ENCODE assay signal across 1 cellular context in genomic region chr9:22008662-22009562, GRCh38.
A peak's percentile ranks its signal among the peaks of the same experiment; 100 is the strongest.
TF ChIP-seq lines count a peak whose summit lies in the region.

Gene CDKN2B, minus strand, starts transcription at chr9:22009305. Its CDS starts 352 bp downstream, at chr9:22008953.

TF ChIP-seq in HCT116, 20 proteins besides CTCF, POLR2A, EP300 and RAD21 (continued from another document):
- TF ChIP-seq TCF7L2 (IDR thresholded peaks at IDR 0.05; ENCODE audit: borderline replicate concordance, extremely low read depth, insufficient read depth, insufficient read length) (peak; percentile 38), EZH2 (IDR thresholded peaks at IDR 0.05) (no peak), POLR2AphosphoS5 (IDR thresholded peaks at IDR 0.05; ENCODE audit: low read depth, low read length) (peak; percentile 90), ELF1 (IDR thresholded peaks at IDR 0.05; ENCODE audit: borderline replicate concordance, low read depth) (no peak), EZH2phosphoT487 (IDR thresholded peaks at IDR 0.05; ENCODE audit: borderline replicate concordance) (no peak), CBX3 (IDR thresholded peaks at IDR 0.05; ENCODE audit: low read depth) (peak; percentile 82), ZFX (IDR thresholded peaks at IDR 0.05) (0 out of 2 replicates have a peak, but pooled peaks have one; percentile 13), SP1 (IDR thresholded peaks at IDR 0.05; ENCODE audit: low read depth) (no peak; the same call in 1 of the 2 replicates), YY1 (IDR thresholded peaks at IDR 0.05; ENCODE audit: extremely low read depth, insufficient replicate concordance, low read depth, low read length) (peak; percentile 66), FOSL1 (IDR thresholded peaks at IDR 0.05; ENCODE audit: low read depth) (no peak), JUND (IDR thresholded peaks at IDR 0.05) (no peak), EGR1 (IDR thresholded peaks at IDR 0.05; ENCODE audit: low read depth) (0 out of 2 replicates have a peak, but pooled peaks have one; percentile 8)
TF ChIP-seq in HCT116: peak in this region for 8.
